Comparison of ENCODE assay signal across 21 cellular contexts in the genomic region with DNA sequence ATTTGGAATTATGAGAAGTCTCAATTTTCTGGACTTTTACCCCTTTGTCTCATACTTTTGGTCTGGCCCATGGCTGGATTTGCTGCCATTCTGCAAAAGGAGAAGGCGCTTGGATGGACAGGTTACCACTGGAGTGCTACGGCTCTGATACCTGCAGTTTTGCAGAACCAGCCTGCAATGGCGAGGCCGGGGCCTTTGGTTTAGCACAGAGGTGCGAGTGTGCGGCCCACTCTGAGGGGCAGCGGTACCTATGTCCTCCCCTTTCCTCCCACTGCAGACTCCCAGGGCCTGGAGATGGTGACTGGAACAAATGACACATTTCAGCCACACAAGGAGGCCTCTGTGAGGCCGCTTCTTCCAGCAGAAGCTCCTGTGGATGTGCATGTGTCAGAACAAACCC.
"Had no signal": no experiment of that assay in that cellular context is flagged by ENCODE, and none has a peak within 500 bp of the region (broad histone marks: within the 10 kb centered on the region; RNA-seq: fewer than 3 reads in every experiment).

No MANE protein-coding gene starts in this region.

- H3K4me3 ChIP-seq: K562 had no signal

- H3K27ac Mint-ChIP-seq: IgD-negative memory B cell had no signal

- H3K9ac ChIP-seq: KMS-11, SK-N-SH had no signal

- H3K9me3 ChIP-seq: SK-N-SH had no signal

- H3K27me3 Mint-ChIP-seq: IgD-negative memory B cell had no signal

- H3K9me3 Mint-ChIP-seq: IgD-negative memory B cell had no signal

- H3K27ac ChIP-seq: HL-60, KMS-11 had no signal

- DNase-seq: Kasumi-1, MM.1S, NCI-H1092 treated with DMSO at 0.1 percent for 48 hours, NCI-H1436, NCI-H187, NCI-H2029, NCI-H2081 treated with DMSO at 0.1 percent for 48 hours, NCI-H2171, NCI-H226, NCI-H446, NCI-H510A, NCI-H524 treated with DMSO at 0.1 percent for 48 hours, NCI-H69, NCI-H774, RPMI8226, SHP77, SK-N-SH had no signal

- H3K4me3 Mint-ChIP-seq: IgD-negative memory B cell had no signal
